Comparison of ENCODE assay signal across 1 cellular context in the genomic region with DNA sequence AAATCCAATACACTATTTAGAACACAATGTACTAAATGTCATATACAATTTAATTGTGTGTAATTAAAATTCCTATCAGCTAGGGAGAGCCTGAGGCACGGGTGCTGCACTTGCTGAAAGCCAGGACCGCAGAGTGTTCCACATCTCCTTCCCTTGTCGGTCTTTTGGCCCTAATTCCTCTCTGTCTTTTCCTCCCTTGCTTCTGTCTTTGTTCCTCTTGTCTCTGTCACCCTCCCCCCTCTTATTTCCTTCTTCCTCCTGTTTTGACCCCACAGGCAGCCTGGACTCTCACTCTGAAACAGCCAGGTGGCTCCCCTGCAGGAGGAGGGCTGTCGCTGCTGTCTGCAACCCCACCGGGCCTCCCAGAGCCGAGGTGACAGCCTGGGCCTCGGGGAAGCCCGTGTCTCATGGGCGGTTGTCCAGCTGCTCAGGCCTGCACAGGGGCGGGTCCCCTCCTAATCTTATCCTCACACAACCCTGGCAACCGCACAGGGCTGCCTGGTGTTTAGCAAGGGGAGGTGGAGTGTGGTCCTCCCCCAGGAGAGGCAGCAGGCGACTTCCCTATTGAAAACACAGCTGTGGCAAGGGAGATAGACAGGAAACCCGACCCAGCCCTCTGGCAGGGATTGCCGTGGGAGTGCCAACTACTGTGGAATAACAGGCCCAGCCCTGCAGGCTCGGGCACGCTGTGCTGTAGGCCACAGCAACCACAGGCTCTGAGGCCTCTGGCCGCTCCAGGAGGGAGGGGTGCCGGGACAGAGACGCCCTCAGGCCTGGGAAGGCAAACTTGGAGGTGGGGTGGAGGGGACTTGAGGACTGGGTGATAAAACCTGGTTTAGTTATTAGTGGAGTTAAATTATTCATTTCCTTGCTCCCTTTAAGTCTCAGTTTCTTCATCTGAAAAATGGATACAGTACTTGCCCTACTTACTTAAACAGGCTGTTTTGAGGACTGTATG.
TF ChIP-seq lines count a peak whose summit lies in the region.

No MANE protein-coding gene starts in this region.

TF ChIP-seq in IMR-90, 13 proteins besides CTCF, POLR2A, EP300 and RAD21 (continued from another document):
- TF ChIP-seq BHLHE40 (IDR thresholded peaks at IDR 0.05; ENCODE audit: low read depth, low read length) (peak; percentile 64), MAFK (IDR thresholded peaks at IDR 0.05; ENCODE audit: low read depth, low read length) (no peak), CEBPB (IDR thresholded peaks at IDR 0.05; ENCODE audit: low read depth, low read length) (0 out of 2 replicates have a peak, but pooled peaks have one; percentile 15)
